ENCODE assay signal across 8 cellular contexts in the genomic region with DNA sequence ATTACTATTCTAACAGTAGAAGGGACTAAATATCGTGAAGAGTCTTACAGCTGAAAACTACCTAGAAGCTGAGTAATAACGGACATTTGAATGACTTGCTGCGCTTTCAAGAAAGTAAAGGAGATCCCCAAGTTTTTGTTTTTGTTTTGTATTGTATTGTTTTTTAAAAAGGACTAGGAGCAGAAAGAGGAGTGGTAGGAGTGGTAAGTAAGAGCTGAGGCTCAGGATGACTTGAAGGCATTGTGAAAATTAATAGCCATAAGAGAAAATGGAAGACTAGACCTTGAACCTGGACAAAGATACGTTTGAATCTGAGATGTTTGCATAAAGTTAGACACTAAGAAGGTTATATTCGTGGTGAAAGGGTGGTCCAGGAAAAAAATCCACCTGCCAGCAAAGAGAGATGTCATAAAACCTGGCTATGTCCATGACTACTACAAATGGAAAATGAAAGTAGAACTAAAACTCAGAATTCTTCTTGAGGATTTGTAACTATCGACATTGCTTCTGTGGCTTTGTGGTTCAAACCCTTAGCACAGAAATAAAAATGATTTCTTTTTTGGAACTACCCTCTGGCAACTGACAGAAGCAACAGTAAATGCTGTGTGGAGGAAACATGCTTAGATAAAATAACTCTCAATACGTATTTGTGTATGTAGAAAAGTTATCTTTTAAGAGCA.
DNase-seq lines count a peak whose midpoint lies in the region; ATAC-seq, FAIRE-seq and TF ChIP-seq lines count a peak whose summit lies in the region.

No MANE protein-coding gene starts in this region.

- TF ChIP-seq CTCF in GM06990 (IDR thresholded peaks at IDR 0.05; ENCODE audit: insufficient read depth, low read length, poor library complexity, severe bottlenecking): no peak

- no peaks in the 10 kb centered on the region for H3K27me3 ChIP-seq in GM06990 (replicated peaks; ENCODE audit: control insufficient read depth, insufficient read depth, low read length)

- peak; percentile 77 for ATAC-seq in GM21360 (IDR thresholded peaks at IDR 0.05; ENCODE audit: unreplicated experiment)
- ATAC-seq in left lobe of liver: peak; percentile 81

- peak overlapping the region; percentile 37 for H3K4me3 ChIP-seq in GM06990 (replicated peaks; ENCODE audit: low read depth, low read length)

- H3K36me3 ChIP-seq in GM06990 (ENCODE audit: control insufficient read depth, insufficient read depth, low read length): no peaks in the 10 kb centered on the region

- no peak for FAIRE-seq in urothelium cell line (lab: Jason Lieb, UNC)

- DNase-seq in GM06990 (ENCODE audit: extremely low read depth, insufficient read length): peak; percentile 18
- DNase-seq in LHCN-M2 (ENCODE audit: low read depth): peak; percentile 3
- DNase-seq in left lobe of liver (ENCODE audit: low spot score): no peak
- no peak for DNase-seq in OCI-M2 (lab: John Stamatoyannopoulos, UW; ENCODE audit: unreplicated experiment)
- no peak for DNase-seq in DMS79 treated with DMSO at 0.1 percent for 48 hours (lab: John Stamatoyannopoulos, UW)
- DNase-seq in urothelium cell line (ENCODE audit: low spot score): no peak
- DNase-seq in NCI-H82 treated with DMSO at 0.1 percent for 48 hours (lab: John Stamatoyannopoulos, UW; ENCODE audit: unreplicated experiment): no peak

Comparison
In these comparisons a context has a peak if more than half of its experiments do, and no peak if none do; other contexts are left out.
1. DNase-seq: peak in GM06990 (single experiment) and LHCN-M2 (single experiment); none in left lobe of liver (single experiment), OCI-M2 (single experiment), DMS79 treated with DMSO at 0.1 percent for 48 hours (single experiment), urothelium cell line (single experiment) and NCI-H82 treated with DMSO at 0.1 percent for 48 hours (single experiment).